In genomic region chr14:101821528-101821927, GRCh38 we compare ENCODE assay signal across 14 cellular contexts.
DNase-seq lines count a peak whose midpoint lies in the region; ATAC-seq and TF ChIP-seq lines count a peak whose summit lies in the region.
"Had no signal": no experiment of that assay in that cellular context is flagged by ENCODE, and none has a peak within 500 bp of the region (broad histone marks: within the 10 kb centered on the region; RNA-seq: fewer than 3 reads in every experiment).

No MANE protein-coding gene starts in this region.

- H3K27ac ChIP-seq in effector memory CD4-positive, alpha-beta T cell (ENCODE audit: insufficient read depth, low read length, poor library complexity, severe bottlenecking): peak overlapping the region; percentile 99
- H3K27ac ChIP-seq in vagina: peak overlapping the region; percentile 1

- H3K36me3 ChIP-seq in effector memory CD4-positive, alpha-beta T cell (ENCODE audit: control insufficient read depth, insufficient read depth, low read length): no peaks in the 10 kb centered on the region
- H3K36me3 ChIP-seq in vagina: peaks cover 0 to 5% of the 10 kb centered on the region in 2 donors
- H3K36me3 ChIP-seq: breast epithelium had no signal

- intact Hi-C loops in vagina (cut with DNase I): no loop called here

- H3K27me3 ChIP-seq in effector memory CD4-positive, alpha-beta T cell (replicated peaks; ENCODE audit: control insufficient read depth, insufficient read depth, low read length, poor library complexity, severe bottlenecking): no peaks in the 10 kb centered on the region
- no peaks in the 10 kb centered on the region for H3K27me3 ChIP-seq in vagina
- H3K27me3 ChIP-seq: breast epithelium, upper lobe of right lung had no signal

- no peak for TF ChIP-seq POLR2A in vagina (IDR thresholded peaks at IDR 0.05)

- no peak for ATAC-seq in stimulated activated naive CD8-positive, alpha-beta T cell treated with anti-CD3 and anti-CD28 coated beads, Interleukin-15, Interleukin-2, amounts not matched to agents 100 U/mL and 50 U/mL, for 24 hours
- ATAC-seq in activated CD8-positive, alpha-beta memory T cell treated with anti-CD3 and anti-CD28 coated beads, Interleukin-2, amount 10 ng/mL, durations not matched to agents 7 days and 5 days: no peak
- no peak for ATAC-seq in left lobe of liver
- ATAC-seq: upper lobe of right lung had no signal

- H3K4me1 ChIP-seq in effector memory CD4-positive, alpha-beta T cell (ENCODE audit: control insufficient read depth, insufficient read depth, low read length, poor library complexity, severe bottlenecking): peaks cover 59% of the 10 kb centered on the region
- peaks cover 50% of the 10 kb centered on the region for H3K4me1 ChIP-seq in vagina
- H3K4me1 ChIP-seq: breast epithelium had no signal

- H3K27ac Mint-ChIP-seq in stimulated activated naive CD8-positive, alpha-beta T cell treated with anti-CD3 and anti-CD28 coated beads, Interleukin-15, Interleukin-2, amounts not matched to agents 100 ng/mL and 50 ng/mL, for 24 hours: peak overlapping the region; percentile 100
- peak overlapping the region; percentile 98 for H3K27ac Mint-ChIP-seq in activated CD8-positive, alpha-beta memory T cell treated with anti-CD3 and anti-CD28 coated beads, Interleukin-2, amount 10 ng/mL, durations not matched to agents 7 days and 5 days
- H3K27ac Mint-ChIP-seq: mesothelial cell of epicardium had no signal

- no peak for DNase-seq in stimulated activated naive CD8-positive, alpha-beta T cell treated with anti-CD3 and anti-CD28 coated beads, Interleukin-15, Interleukin-2, amounts not matched to agents 100 U/mL and 50 U/mL, for 24 hours
- peak; percentile 60 for DNase-seq in activated CD8-positive, alpha-beta memory T cell treated with anti-CD3 and anti-CD28 coated beads, Interleukin-2, amount 10 ng/mL, durations not matched to agents 7 days and 5 days
- peak; percentile 58 to 61 (median 58) for DNase-seq in effector memory CD4-positive, alpha-beta T cell
- peak in 1 of 2 donors; percentile 40 for DNase-seq in vagina (ENCODE audit: extremely low spot score in 2 of 2)
- DNase-seq in left lobe of liver (ENCODE audit: low spot score): no peak
- no peak for DNase-seq in HPDE6-E6E7 (ENCODE audit: extremely low spot score)
- DNase-seq in ACHN: no peak
- DNase-seq: EL, Kasumi-1, NCI-H446 treated with DMSO at 0.1 percent for 48 hours, upper lobe of right lung had no signal

- no peak overlapping the region for H3K4me3 ChIP-seq in effector memory CD4-positive, alpha-beta T cell (ENCODE audit: insufficient read depth, low read depth, low read length, poor library complexity, severe bottlenecking)
- H3K4me3 ChIP-seq in vagina: no peak overlapping the region
- H3K4me3 ChIP-seq: breast epithelium, upper lobe of right lung had no signal

- no peaks in the 10 kb centered on the region for H3K9me3 ChIP-seq in effector memory CD4-positive, alpha-beta T cell (ENCODE audit: control insufficient read depth, low read length)
- H3K9me3 ChIP-seq in vagina: no peaks in the 10 kb centered on the region
- H3K9me3 ChIP-seq: breast epithelium, upper lobe of right lung had no signal

- in situ Hi-C loops in ACHN (cut with HindIII; ENCODE audit: low pct_ligation_motif_present, low pct_unique_long_range_greater_than_20kb, low sequenced_read_pairs): no loop called here

- H3K27me3 Mint-ChIP-seq in stimulated activated naive CD8-positive, alpha-beta T cell treated with anti-CD3 and anti-CD28 coated beads, Interleukin-15, Interleukin-2, amounts not matched to agents 100 ng/mL and 50 ng/mL, for 24 hours: no peaks in the 10 kb centered on the region
- H3K27me3 Mint-ChIP-seq in activated CD8-positive, alpha-beta memory T cell treated with anti-CD3 and anti-CD28 coated beads, Interleukin-2, amount 10 ng/mL, durations not matched to agents 7 days and 5 days: no peaks in the 10 kb centered on the region

- H3K4me1 Mint-ChIP-seq in stimulated activated naive CD8-positive, alpha-beta T cell treated with anti-CD3 and anti-CD28 coated beads, Interleukin-15, Interleukin-2, amounts not matched to agents 100 ng/mL and 50 ng/mL, for 24 hours (ENCODE audit: low read depth): peaks cover 95% of the 10 kb centered on the region
- H3K4me1 Mint-ChIP-seq in activated CD8-positive, alpha-beta memory T cell treated with anti-CD3 and anti-CD28 coated beads, Interleukin-2, amount 10 ng/mL, durations not matched to agents 7 days and 5 days: peaks cover 82% of the 10 kb centered on the region

- peaks cover 56% of the 10 kb centered on the region for H3K36me3 Mint-ChIP-seq in stimulated activated naive CD8-positive, alpha-beta T cell treated with anti-CD3 and anti-CD28 coated beads, Interleukin-15, Interleukin-2, amounts not matched to agents 100 ng/mL and 50 ng/mL, for 24 hours (ENCODE audit: low read depth)
- peaks cover 57% of the 10 kb centered on the region for H3K36me3 Mint-ChIP-seq in activated CD8-positive, alpha-beta memory T cell treated with anti-CD3 and anti-CD28 coated beads, Interleukin-2, amount 10 ng/mL, durations not matched to agents 7 days and 5 days

- CTCF ChIA-PET in activated CD8-positive, alpha-beta memory T cell treated with anti-CD3 and anti-CD28 coated beads, Interleukin-2, amount 10 ng/mL, durations not matched to agents 7 days and 5 days (lab: Charles Lee): interaction anchor here (0.6 to 1.0 kb wide), 3 partner anchors 19 to 51 kb away, joined by 3 to 4 read pairs (median 3); no protein-coding TSS in a partner anchor

- peak overlapping the region; percentile 83 for H3K4me3 Mint-ChIP-seq in stimulated activated naive CD8-positive, alpha-beta T cell treated with anti-CD3 and anti-CD28 coated beads, Interleukin-15, Interleukin-2, amounts not matched to agents 100 ng/mL and 50 ng/mL, for 24 hours
- H3K4me3 Mint-ChIP-seq in activated CD8-positive, alpha-beta memory T cell treated with anti-CD3 and anti-CD28 coated beads, Interleukin-2, amount 10 ng/mL, durations not matched to agents 7 days and 5 days: peak overlapping the region; percentile 78
- H3K4me3 Mint-ChIP-seq: mesothelial cell of epicardium had no signal

- H3K9me3 Mint-ChIP-seq in stimulated activated naive CD8-positive, alpha-beta T cell treated with anti-CD3 and anti-CD28 coated beads, Interleukin-15, Interleukin-2, amounts not matched to agents 100 ng/mL and 50 ng/mL, for 24 hours: no peaks in the 10 kb centered on the region
- H3K9me3 Mint-ChIP-seq in activated CD8-positive, alpha-beta memory T cell treated with anti-CD3 and anti-CD28 coated beads, Interleukin-2, amount 10 ng/mL, durations not matched to agents 7 days and 5 days (ENCODE audit: low read depth): no peaks in the 10 kb centered on the region

- no peak for TF ChIP-seq CTCF in vagina (IDR thresholded peaks at IDR 0.05)

Comparison
In these comparisons a context has a peak if more than half of its experiments do, and no peak if none do; other contexts are left out.
1. DNase-seq: peak in activated CD8-positive, alpha-beta memory T cell treated with anti-CD3 and anti-CD28 coated beads, Interleukin-2, amount 10 ng/mL, durations not matched to agents 7 days and 5 days (single experiment) and effector memory CD4-positive, alpha-beta T cell (3 of 3); none in stimulated activated naive CD8-positive, alpha-beta T cell treated with anti-CD3 and anti-CD28 coated beads, Interleukin-15, Interleukin-2, amounts not matched to agents 100 U/mL and 50 U/mL, for 24 hours (single experiment), left lobe of liver (single experiment), HPDE6-E6E7 (single experiment) and ACHN (single experiment).